ENCODE assay signal across 8 cellular contexts in genomic region chr1:156090822-156091188, GRCh38. TPM values are rescaled to one million over a fixed set of nuclear protein-coding genes. Genes with fewer than 3 reads are reported as not detected.
DNase-seq lines count a peak whose midpoint lies in the region; ATAC-seq lines count a peak whose summit lies in the region.

No MANE protein-coding gene starts in this region.

- ATAC-seq in HG03342 (IDR thresholded peaks at IDR 0.05; ENCODE audit: unreplicated experiment) (peak; percentile 80), GM21737 (IDR thresholded peaks at IDR 0.05; ENCODE audit: unreplicated experiment) (no peak)

- DNase-seq in DMS79 treated with DMSO at 0.1 percent for 48 hours (lab: John Stamatoyannopoulos, UW) (peak; percentile 77), NCI-H748 treated with DMSO at 0.1 percent for 48 hours (lab: John Stamatoyannopoulos, UW) (peak; percentile 35), dermis blood vessel endothelial cell (peak; percentile 92), lung microvascular endothelial cell (ENCODE audit: low read depth in 2 of 2) (peak; percentile 82 to 86)
- DNase-seq in activated CD4-positive, alpha-beta T cell treated with anti-CD3 and anti-CD28 coated beads, Interleukin-2, amount 50 U/mL, for 48 hours, result peak; percentile 92 to 93
- peak; percentile 84 for DNase-seq in stimulated activated CD8-positive, alpha-beta memory T cell treated with anti-CD3 and anti-CD28 coated beads, Interleukin-15, amount 100 ng/mL, for 24 hours (ENCODE audit: low read depth)

RNA-seq across cellular contexts. Expression of gene MEX3A, which starts 8.5 kb away (rescaled TPM):
- 4.8 and 8.8 TPM in 2 replicates for total RNA-seq in dermis blood vessel endothelial cell
- total RNA-seq in lung microvascular endothelial cell, result 3.4 and 4.8 TPM in 2 replicates

RNA-seq across cellular contexts. Expression of gene LMNA, which starts 23.7 kb away (rescaled TPM):
- 502 and 945 TPM in 2 replicates for total RNA-seq in dermis blood vessel endothelial cell
- total RNA-seq in lung microvascular endothelial cell, result 187 and 399 TPM in 2 replicates

RNA-seq across cellular contexts. Expression of gene RAB25, which starts 29.8 kb away (rescaled TPM):
- total RNA-seq in dermis blood vessel endothelial cell, result not detected in 2 replicates
- not detected in 2 replicates for total RNA-seq in lung microvascular endothelial cell

RNA-seq across cellular contexts. Expression of gene LAMTOR2, which starts 36.2 kb away (rescaled TPM):
- 69.3 and 103 TPM in 2 replicates for total RNA-seq in dermis blood vessel endothelial cell
- 98.6 and 101 TPM in 2 replicates for total RNA-seq in lung microvascular endothelial cell

RNA-seq across cellular contexts. Expression of gene UBQLN4, which starts 37.2 kb away (rescaled TPM):
- 16.3 and 23.4 TPM in 2 replicates for total RNA-seq in dermis blood vessel endothelial cell
- 9.8 and 12.1 TPM in 2 replicates for total RNA-seq in lung microvascular endothelial cell

Comparison
In these comparisons a context has a peak if more than half of its experiments do, and no peak if none do; other contexts are left out.
1. DNase-seq: peak in every context shown above with its lines; median percentile 92 in activated CD4-positive, alpha-beta T cell treated with anti-CD3 and anti-CD28 coated beads, Interleukin-2, amount 50 U/mL, for 48 hours; 92 in dermis blood vessel endothelial cell; 84 in lung microvascular endothelial cell; 84 in stimulated activated CD8-positive, alpha-beta memory T cell treated with anti-CD3 and anti-CD28 coated beads, Interleukin-15, amount 100 ng/mL, for 24 hours; 77 in DMS79 treated with DMSO at 0.1 percent for 48 hours; 35 in NCI-H748 treated with DMSO at 0.1 percent for 48 hours.